ENCODE assay signal across 1 cellular context in the genomic region with DNA sequence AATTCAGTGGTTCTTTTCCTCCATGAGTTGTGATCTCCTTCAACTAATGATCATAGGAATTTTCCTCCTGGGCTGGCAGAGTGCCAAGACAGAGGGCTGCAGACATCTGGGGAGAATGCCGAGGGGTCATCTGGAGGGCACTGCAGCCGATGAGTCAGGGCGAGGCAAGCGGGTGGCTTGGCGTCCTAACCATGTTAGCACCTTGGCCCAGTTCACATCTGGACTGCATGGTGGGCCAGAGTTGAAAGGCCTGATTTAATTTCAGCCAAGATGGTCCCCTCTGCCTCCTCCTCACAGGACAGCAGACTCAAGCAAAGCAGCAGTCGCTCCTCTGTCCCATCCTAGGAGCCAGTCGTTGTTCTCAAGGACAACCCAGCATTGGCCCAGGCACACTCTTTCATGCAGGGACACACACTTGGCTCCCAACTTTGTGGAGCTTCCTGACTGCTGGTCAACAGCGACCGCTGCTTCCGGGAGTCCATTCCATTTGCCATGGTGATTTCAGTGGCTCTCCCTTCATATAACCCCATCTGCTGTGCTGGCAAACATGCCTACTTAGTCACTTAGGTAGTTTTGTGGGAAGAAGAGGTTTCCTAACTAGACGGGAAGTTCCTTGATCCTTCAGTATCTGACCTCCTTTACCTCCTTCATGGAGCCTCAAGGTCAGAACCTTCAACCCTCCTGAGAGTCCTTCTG.
TF ChIP-seq lines count a peak whose summit lies in the region.

No MANE protein-coding gene starts in this region.

TF ChIP-seq in SK-N-SH, 30 proteins besides CTCF, POLR2A, EP300 and RAD21 (continued from another document):
- TF ChIP-seq, protein P1, sequence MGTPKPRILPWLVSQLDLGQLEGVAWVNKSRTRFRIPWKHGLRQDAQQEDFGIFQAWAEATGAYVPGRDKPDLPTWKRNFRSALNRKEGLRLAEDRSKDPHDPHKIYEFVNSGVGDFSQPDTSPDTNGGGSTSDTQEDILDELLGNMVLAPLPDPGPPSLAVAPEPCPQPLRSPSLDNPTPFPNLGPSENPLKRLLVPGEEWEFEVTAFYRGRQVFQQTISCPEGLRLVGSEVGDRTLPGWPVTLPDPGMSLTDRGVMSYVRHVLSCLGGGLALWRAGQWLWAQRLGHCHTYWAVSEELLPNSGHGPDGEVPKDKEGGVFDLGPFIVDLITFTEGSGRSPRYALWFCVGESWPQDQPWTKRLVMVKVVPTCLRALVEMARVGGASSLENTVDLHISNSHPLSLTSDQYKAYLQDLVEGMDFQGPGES (IDR thresholded peaks at IDR 0.05; ENCODE audit: low read depth, low read length): no peak
- TF ChIP-seq GATA2 (CRISPR knock-in tag; IDR thresholded peaks at IDR 0.05) (no peak), SIN3A (IDR thresholded peaks at IDR 0.05; ENCODE audit: borderline replicate concordance, low read depth, low read length) (0 out of 2 replicates have a peak, but pooled peaks have one; percentile 8), YY1 (IDR thresholded peaks at IDR 0.05; ENCODE audit: low read depth) (no peak), JUND (IDR thresholded peaks at IDR 0.05) (0 out of 2 replicates have a peak, but pooled peaks have one; percentile 32), EZH2phosphoT487 (IDR thresholded peaks at IDR 0.05; ENCODE audit: borderline replicate concordance, low read depth) (no peak), NFIC (IDR thresholded peaks at IDR 0.05; ENCODE audit: borderline replicate concordance) (peak; percentile 91), RCOR1 (IDR thresholded peaks at IDR 0.05; ENCODE audit: low read length) (no peak), FOXJ3 (CRISPR knock-in tag; IDR thresholded peaks at IDR 0.05) (no peak), NRF1 (IDR thresholded peaks at IDR 0.05; ENCODE audit: low read depth, low read length) (no peak), GABPA (IDR thresholded peaks at IDR 0.05; ENCODE audit: low read depth) (no peak), SMC3 (IDR thresholded peaks at IDR 0.05; ENCODE audit: low read depth, low read length) (no peak), TCF12 (IDR thresholded peaks at IDR 0.05) (peak; percentile 37; the same call in 1 of the 2 replicates), CHD2 (IDR thresholded peaks at IDR 0.05; ENCODE audit: low read length, partially characterized antibody) (peak; percentile 9), MEF2A (IDR thresholded peaks at IDR 0.05; ENCODE audit: borderline replicate concordance, low read depth) (no peak), TEAD4 (IDR thresholded peaks at IDR 0.05; ENCODE audit: borderline replicate concordance, insufficient read depth) (no peak), FOSL2 (IDR thresholded peaks at IDR 0.05; ENCODE audit: borderline replicate concordance, low read depth) (peak; percentile 16; the same call in 1 of the 2 replicates), TAF1 (IDR thresholded peaks at IDR 0.05; ENCODE audit: borderline replicate concordance, low read depth, low read length) (no peak)
- TF ChIP-seq, protein P2, sequence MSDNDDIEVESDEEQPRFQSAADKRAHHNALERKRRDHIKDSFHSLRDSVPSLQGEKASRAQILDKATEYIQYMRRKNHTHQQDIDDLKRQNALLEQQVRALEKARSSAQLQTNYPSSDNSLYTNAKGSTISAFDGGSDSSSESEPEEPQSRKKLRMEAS (IDR thresholded peaks at IDR 0.05; ENCODE audit: low read depth): no peak
